8 cellular contexts compared by ENCODE assay signal in genomic region chr7:38335490-38336135, GRCh38.
DNase-seq lines count a peak whose midpoint lies in the region; ATAC-seq, FAIRE-seq and TF ChIP-seq lines count a peak whose summit lies in the region.

No MANE protein-coding gene starts in this region.

- in situ Hi-C loops in ACHN (cut with HindIII; ENCODE audit: low pct_ligation_motif_present, low pct_unique_long_range_greater_than_20kb, low sequenced_read_pairs), result no loop called here

- peak; percentile 85 for ATAC-seq in GM18505 (IDR thresholded peaks at IDR 0.05; ENCODE audit: unreplicated experiment)
- peak; percentile 98 for ATAC-seq in HG02885 (IDR thresholded peaks at IDR 0.05; ENCODE audit: poor library complexity, unreplicated experiment)

- no peaks in the 10 kb centered on the region for H3K9me3 ChIP-seq in WERI-Rb-1 (ENCODE audit: severe bottlenecking)

- FAIRE-seq in bronchial epithelial cell (lab: Jason Lieb, UNC), result no peak

- peak; percentile 33 for TF ChIP-seq POLR2A in GM18505 (IDR thresholded peaks at IDR 0.05; ENCODE audit: borderline replicate concordance, extremely low read depth, insufficient read depth, insufficient read length)

- peak; percentile 99 for TF ChIP-seq CTCF in WERI-Rb-1 (IDR thresholded peaks at IDR 0.05; ENCODE audit: low read depth, low read length)
- peak; percentile 94 for TF ChIP-seq CTCF in bronchial epithelial cell (IDR thresholded peaks at IDR 0.05; ENCODE audit: insufficient read depth, low read length, severe bottlenecking)

- DNase-seq in ACHN (peak; percentile 98), NCI-H187 (lab: John Stamatoyannopoulos, UW) (peak; percentile 19 to 55), WERI-Rb-1 (peak; percentile 95), bronchial epithelial cell (ENCODE audit: low read depth) (peak; percentile 67)
- peak; percentile 84 for DNase-seq in stimulated activated CD4-positive, alpha-beta T cell treated with anti-CD3 and anti-CD28 coated beads, Interleukin-1b, Interleukin-23, amount 100 ng/mL, for 48 hours

- H3K4me3 ChIP-seq in WERI-Rb-1 (ENCODE audit: low read depth, low read length), result no peak overlapping the region
- H3K4me3 ChIP-seq in bronchial epithelial cell (ENCODE audit: low read depth, low read length), result no peak overlapping the region

- H3K36me3 ChIP-seq in WERI-Rb-1 (no peaks in the 10 kb centered on the region), bronchial epithelial cell (ENCODE audit: control insufficient read depth, insufficient read depth, low read length) (no peaks in the 10 kb centered on the region)

- H3K27me3 ChIP-seq in WERI-Rb-1 (ENCODE audit: insufficient read depth, low read depth, severe bottlenecking) (no peaks in the 10 kb centered on the region), bronchial epithelial cell (ENCODE audit: control insufficient read depth, insufficient read depth, low read length) (no peaks in the 10 kb centered on the region), layer of hippocampus (ENCODE audit: control insufficient read depth, insufficient read depth, low read length) (no peaks in the 10 kb centered on the region)

- H3K27ac ChIP-seq in WERI-Rb-1 (peak overlapping the region; percentile 27), layer of hippocampus (ENCODE audit: low read depth, low read length) (peak overlapping the region; percentile 25)

Comparison
In these comparisons a context has a peak if more than half of its experiments do, and no peak if none do; other contexts are left out.
1. DNase-seq: peak in every context shown above with its lines; median percentile 98 in ACHN; 95 in WERI-Rb-1; 84 in stimulated activated CD4-positive, alpha-beta T cell treated with anti-CD3 and anti-CD28 coated beads, Interleukin-1b, Interleukin-23, amount 100 ng/mL, for 48 hours; 67 in bronchial epithelial cell; 37 in NCI-H187.